8 cellular contexts compared by ENCODE assay signal in genomic region chr2:201260302-201260800, GRCh38. TPM values are rescaled to one million over a fixed set of nuclear protein-coding genes. Genes with fewer than 3 reads are reported as not detected.
DNase-seq lines count a peak whose midpoint lies in the region; ATAC-seq, FAIRE-seq and TF ChIP-seq lines count a peak whose summit lies in the region.

Gene CASP8, plus strand, starts transcription at chr2:201260536. Its CDS starts 5,951 bp downstream, at chr2:201266487.

- H3K27me3 Mint-ChIP-seq in activated CD4-positive, alpha-beta T cell treated with anti-CD3 and anti-CD28 coated beads, Interleukin-2, amount 10 ng/mL, durations not matched to agents 7 days and 5 days, result no peaks in the 10 kb centered on the region
- peaks cover 0 to 1% (median 0%) of the 10 kb centered on the region in 5 donors for H3K27me3 Mint-ChIP-seq in naive thymus-derived CD8-positive, alpha-beta T cell

- H4K20me1 ChIP-seq in H1 (replicated peaks in 1 of 2; ENCODE audit: control insufficient read depth in 1 of 2, insufficient read depth in 2 of 2, low read length in 2 of 2), result no peaks in the 10 kb centered on the region

- intact Hi-C loops in prostate gland (cut with DNase I), result no loop called here

- no peak within 1 kb of the TSS for H2BK20ac ChIP-seq in H1 (ENCODE audit: low read length)

- H3K27ac ChIP-seq in H1 (ENCODE audit: low read depth, low read length) (no peak within 1 kb of the TSS), prostate gland (peak within 1 kb of the TSS in 1 of 2 donors; percentile 3)

- no peak for TF ChIP-seq EP300 in H1 (IDR thresholded peaks at IDR 0.05; ENCODE audit: borderline replicate concordance in 1 of 2, low read depth in 2 of 2, low read length in 2 of 2)

- no peak within 1 kb of the TSS; a peak in 1 of 4 replicates for H3K4me2 ChIP-seq in H1 (ENCODE audit: insufficient read depth in 1 of 2, low read depth in 2 of 2, low read length in 2 of 2)

- FAIRE-seq in H1 (lab: Jason Lieb, UNC), result no peak

- 90% methylated on average over 10 of the region's 10 CpGs; no CpG with 5 or more reads in 1 of the 2 experiments for WGBS in H1 (ENCODE audit: extremely low coverage in 1 of 2, insufficient coverage in 1 of 2, insufficient read length in 1 of 2, insufficient replicate concordance in 2 of 2, low coverage in 1 of 2, low lambda C conversion rate in 2 of 2, missing lambda C conversion rate in 1 of 2), 2 experiments
- WGBS in prostate gland, result 79% methylated on average over 10 of the region's 10 CpGs

- no peak within 1 kb of the TSS for H3K56ac ChIP-seq in H1 (replicated peaks; ENCODE audit: insufficient read length, low read depth, low read length)

- no peak within 1 kb of the TSS for H3K18ac ChIP-seq in H1 (ENCODE audit: extremely low read depth, low read length)

- peak; percentile 75 for DNase-seq in M059J (ENCODE audit: low read depth)
- DNase-seq in activated CD4-positive, alpha-beta T cell treated with anti-CD3 and anti-CD28 coated beads, Interleukin-2, amount 10 ng/mL, durations not matched to agents 7 days and 5 days, result peak; percentile 78
- DNase-seq in H1 (ENCODE audit: low read depth in 1 of 2, low spot score in 2 of 2), result no peak
- DNase-seq in naive thymus-derived CD8-positive, alpha-beta T cell, result peak; percentile 17 to 82 (median 65)
- peak; percentile 60 for DNase-seq in ureter (ENCODE audit: low spot score)
- DNase-seq in prostate gland (ENCODE audit: low spot score), result no peak
- DNase-seq in DMS153 (lab: John Stamatoyannopoulos, UW), result no peak

- H3K9ac ChIP-seq in H1 (replicated peaks in 1 of 4; ENCODE audit: extremely low read depth in 1 of 4, low read depth in 3 of 4, low read length in 3 of 4), result no peak within 1 kb of the TSS

- H4K91ac ChIP-seq in H1 (replicated peaks; ENCODE audit: insufficient read length, low read length), result peak within 1 kb of the TSS; percentile 11

- no peak for TF ChIP-seq CTCF in H1 (IDR thresholded peaks at IDR 0.05; ENCODE audit: control extremely low read depth in 1 of 3, insufficient read depth in 1 of 3, low read depth in 1 of 3, low read length in 3 of 3)
- TF ChIP-seq CTCF in prostate gland (IDR thresholded peaks at IDR 0.05), result no peak

- H3K36me3 ChIP-seq in H1 (ENCODE audit: control insufficient read depth in 2 of 4, insufficient read depth in 4 of 4, low read length in 3 of 4) (no peaks in the 10 kb centered on the region), prostate gland (no peaks in the 10 kb centered on the region)

- H3K14ac ChIP-seq in H1 (ENCODE audit: insufficient read length), result no peak within 1 kb of the TSS

- TF ChIP-seq RAD21 in H1 (IDR thresholded peaks at IDR 0.05 in 1 of 2, conservative IDR thresholded peaks at IDR 0.05 in 1 of 2; ENCODE audit: low read depth in 2 of 2, low read length in 2 of 2), result no peak

- H3K9me3 ChIP-seq in H1 (ENCODE audit: insufficient read depth in 2 of 2, low read depth in 1 of 2, low read length in 1 of 2) (no peaks in the 10 kb centered on the region), prostate gland (no peaks in the 10 kb centered on the region)

- H3K27me3 ChIP-seq in H1 (replicated peaks in 1 of 4; ENCODE audit: control insufficient read depth in 3 of 4, extremely low read depth in 1 of 4, insufficient read depth in 3 of 4, low read length in 3 of 4), result peaks cover 0 to 3% (median 0%) of the 10 kb centered on the region in 4 experiments; a peak in 1 of 7 replicates
- H3K27me3 ChIP-seq in prostate gland (replicated peaks; ENCODE audit: insufficient read depth), result no peaks in the 10 kb centered on the region

- H3K4me1 Mint-ChIP-seq in activated CD4-positive, alpha-beta T cell treated with anti-CD3 and anti-CD28 coated beads, Interleukin-2, amount 10 ng/mL, durations not matched to agents 7 days and 5 days, result peaks cover 67% of the 10 kb centered on the region
- H3K4me1 Mint-ChIP-seq in naive thymus-derived CD8-positive, alpha-beta T cell, result peaks cover 33 to 85% (median 78%) of the 10 kb centered on the region in 4 donors

- H3K9me3 Mint-ChIP-seq in activated CD4-positive, alpha-beta T cell treated with anti-CD3 and anti-CD28 coated beads, Interleukin-2, amount 10 ng/mL, durations not matched to agents 7 days and 5 days, result no peaks in the 10 kb centered on the region
- no peaks in the 10 kb centered on the region for H3K9me3 Mint-ChIP-seq in naive thymus-derived CD8-positive, alpha-beta T cell

- peak; percentile 29 for ATAC-seq in GM18517 (IDR thresholded peaks at IDR 0.05; ENCODE audit: unreplicated experiment)
- peak; percentile 16 to 29 for ATAC-seq in naive thymus-derived CD8-positive, alpha-beta T cell

- no peak within 1 kb of the TSS for H2AK5ac ChIP-seq in H1 (ENCODE audit: low read depth, low read length)

- POLR2A ChIA-PET in activated CD4-positive, alpha-beta T cell treated with anti-CD3 and anti-CD28 coated beads, Interleukin-2, amount 10 ng/mL, durations not matched to agents 7 days and 5 days (lab: Charles Lee), result interaction anchor here (1.0 to 3.5 kb wide), 2 partner anchors 22 to 27 kb away, joined by 5 to 40 read pairs; no protein-coding TSS in a partner anchor
- POLR2A ChIA-PET in H1 (lab: Charles Lee; ENCODE audit: partially characterized antibody), result interaction anchor here (0.7 kb wide), 1 partner anchor 9 kb away, joined by 3 read pairs; no protein-coding TSS in a partner anchor
- POLR2A ChIA-PET in naive thymus-derived CD8-positive, alpha-beta T cell (lab: Charles Lee), result interaction anchor here (0.6 to 5.8 kb wide), 28 partner anchors 8 to 1375 kb away, joined by 3 to 72 read pairs (median 5); partner anchors contain the start of genes ALS2, CASP10, CLK1 and NIF3L1

- H4K8ac ChIP-seq in H1 (ENCODE audit: extremely low read depth, insufficient read depth, low read length), result no peak within 1 kb of the TSS

- H3K4me3 Mint-ChIP-seq in activated CD4-positive, alpha-beta T cell treated with anti-CD3 and anti-CD28 coated beads, Interleukin-2, amount 10 ng/mL, durations not matched to agents 7 days and 5 days, result peak within 1 kb of the TSS; percentile 95
- H3K4me3 Mint-ChIP-seq in naive thymus-derived CD8-positive, alpha-beta T cell, result peak within 1 kb of the TSS; percentile 89 to 100 (median 98)

- no peak within 1 kb of the TSS for H3K4me3 ChIP-seq in H1 (ENCODE audit: extremely low read depth in 1 of 4, insufficient read depth in 2 of 4, low read depth in 3 of 4, low read length in 4 of 4)
- no peak within 1 kb of the TSS for H3K4me3 ChIP-seq in prostate gland

- H3K4me1 ChIP-seq in H1 (replicated peaks in 1 of 4; ENCODE audit: control insufficient read depth in 3 of 4, insufficient read depth in 4 of 4, low read length in 3 of 4), result peaks cover 0 to 9% (median 6%) of the 10 kb centered on the region in 4 experiments; a peak in 6 of 7 replicates
- H3K4me1 ChIP-seq in prostate gland (replicated peaks), result no peaks in the 10 kb centered on the region

- H3K23me2 ChIP-seq in H1 (ENCODE audit: low read depth, low read length), result no peaks in the 10 kb centered on the region

- H3K36me3 Mint-ChIP-seq in activated CD4-positive, alpha-beta T cell treated with anti-CD3 and anti-CD28 coated beads, Interleukin-2, amount 10 ng/mL, durations not matched to agents 7 days and 5 days (ENCODE audit: low read depth), result peaks cover 34% of the 10 kb centered on the region
- H3K36me3 Mint-ChIP-seq in naive thymus-derived CD8-positive, alpha-beta T cell, result peaks cover 0 to 4% (median 3%) of the 10 kb centered on the region in 3 donors

- no peaks in the 10 kb centered on the region for H3K79me1 ChIP-seq in H1 (ENCODE audit: low read depth, low read length)

- no peak for TF ChIP-seq POLR2A in H1 (IDR thresholded peaks at IDR 0.05; ENCODE audit: control extremely low read depth in 1 of 2, low read depth in 2 of 2, low read length in 2 of 2)
- no peak for TF ChIP-seq POLR2A in prostate gland (IDR thresholded peaks at IDR 0.05)

- no peak within 1 kb of the TSS for H2BK120ac ChIP-seq in H1 (replicated peaks; ENCODE audit: low read depth, low read length)

- H3K79me2 ChIP-seq in H1 (ENCODE audit: control insufficient read depth in 1 of 2, insufficient read depth in 2 of 2, low read length in 2 of 2), result no peaks in the 10 kb centered on the region

- 0 out of 2 replicates have a peak within 1 kb of the TSS, but pooled peaks have one; percentile 40 for H2BK15ac ChIP-seq in H1 (ENCODE audit: low read length)

- CTCF ChIA-PET in activated CD4-positive, alpha-beta T cell treated with anti-CD3 and anti-CD28 coated beads, Interleukin-2, amount 10 ng/mL, durations not matched to agents 7 days and 5 days (lab: Charles Lee), result interaction anchor here (0.7 to 4.5 kb wide), 6 partner anchors 9 to 362 kb away, joined by 3 to 39 read pairs (median 4); no protein-coding TSS in a partner anchor
- CTCF ChIA-PET in H1 (lab: Charles Lee; ENCODE audit: partially characterized antibody), result interaction anchor here (0.7 to 2.7 kb wide), 6 partner anchors 15 to 104 kb away, joined by 3 to 21 read pairs (median 4); no protein-coding TSS in a partner anchor

- peak within 1 kb of the TSS; percentile 96 for H3K27ac Mint-ChIP-seq in activated CD4-positive, alpha-beta T cell treated with anti-CD3 and anti-CD28 coated beads, Interleukin-2, amount 10 ng/mL, durations not matched to agents 7 days and 5 days
- H3K27ac Mint-ChIP-seq in naive thymus-derived CD8-positive, alpha-beta T cell, result peak within 1 kb of the TSS; percentile 97 to 100 (median 99)

- 0 out of 2 replicates have a peak within 1 kb of the TSS, but pooled peaks have one; percentile 4 for H2BK12ac ChIP-seq in H1 (ENCODE audit: low read depth, low read length)

- H3K23ac ChIP-seq in H1 (ENCODE audit: insufficient read length), result no peak within 1 kb of the TSS

- no peak within 1 kb of the TSS for H4K5ac ChIP-seq in H1 (ENCODE audit: insufficient read length, low read depth, low read length)

- no peak within 1 kb of the TSS for H2BK5ac ChIP-seq in H1 (ENCODE audit: low read depth, low read length)

- peak within 1 kb of the TSS; percentile 76 for H2AFZ ChIP-seq in H1 (ENCODE audit: low read length)

- no peak within 1 kb of the TSS for H3K4ac ChIP-seq in H1 (replicated peaks; ENCODE audit: insufficient read length, low read depth, low read length)

RNA-seq across cellular contexts. Expression of gene CASP8, which starts in this region (rescaled TPM):
- total RNA-seq in M059J (2014; rRNA removed; shearing (Covaris generic)), result 15.0 and 27.0 TPM in 2 replicates
- 10 to 100 TPM; 73.6 to 77.7 TPM for total RNA-seq in activated CD4-positive, alpha-beta T cell treated with anti-CD3 and anti-CD28 coated beads, Interleukin-2, amount 10 ng/mL, durations not matched to agents 7 days and 5 days
- 3.6 and 3.7 TPM in 2 replicates for total RNA-seq in H1 (2021; fragmentation: NEBNext Ultra II Directional; extraction: Animal tissue kit (Norgen Biotek cat#: 25700))
- polyA plus RNA-seq in H1 (2011; rRNA removed), result 2.3 and 2.8 TPM in 2 replicates
- polyA plus RNA-seq in H1 (2011; cell fraction: cytosol; rRNA removed), result 3.0 TPM
- 2.6 TPM for polyA plus RNA-seq in H1 (2011; cell fraction: nucleus; rRNA removed)
- polyA plus RNA-seq in H1 (2012, experiment 1 of 2), result 3.0 to 5.0 TPM (median 3.7 TPM) in 4 replicates
- 1.2 TPM for polyA plus RNA-seq in H1 (2012, experiment 2 of 2)
- 4.1 TPM for polyA plus RNA-seq in H1 (2013, experiment 1 of 2)
- 3.2 TPM for polyA plus RNA-seq in H1 (2013, experiment 2 of 2)
- polyA minus RNA-seq in H1 (2011; rRNA and poly(A)+ RNA removed), result 4.2 and 4.3 TPM in 2 replicates
- polyA minus RNA-seq in H1 (2011; cell fraction: cytosol; rRNA and poly(A)+ RNA removed), result 2.9 TPM
- 8.3 TPM for polyA minus RNA-seq in H1 (2011; cell fraction: nucleus; rRNA and poly(A)+ RNA removed)
- total RNA-seq in naive thymus-derived CD8-positive, alpha-beta T cell, result 100 to 1,000 TPM; 209 to 212 TPM
- 10 to 100 TPM; 25.0 to 56.5 (median 26.1) TPM for polyA plus RNA-seq in naive thymus-derived CD8-positive, alpha-beta T cell
- 50.9 TPM for total RNA-seq in ureter
- 10 to 100 TPM in 1 of 2 donors, 1 to 10 TPM in 1; 10.0 to 16.9 TPM for total RNA-seq in prostate gland

Comparison
In these comparisons a context has a peak if more than half of its experiments do, and no peak if none do; other contexts are left out.
1. DNase-seq: peak in M059J (single experiment), activated CD4-positive, alpha-beta T cell treated with anti-CD3 and anti-CD28 coated beads, Interleukin-2, amount 10 ng/mL, durations not matched to agents 7 days and 5 days (single experiment), naive thymus-derived CD8-positive, alpha-beta T cell (10 of 10) and ureter (single experiment); none in H1 (0 of 2), prostate gland (single experiment) and DMS153 (single experiment).